ENCODE assay signal across 18 cellular contexts in genomic region chr2:45072064-45072861, GRCh38.
DNase-seq lines count a peak whose midpoint lies in the region; ATAC-seq and TF ChIP-seq lines count a peak whose summit lies in the region.
"Had no signal": no experiment of that assay in that cellular context is flagged by ENCODE, and none has a peak within 500 bp of the region (broad histone marks: within the 10 kb centered on the region; RNA-seq: fewer than 3 reads in every experiment).

No MANE protein-coding gene starts in this region.

- DNase-seq in DMS53 (lab: John Stamatoyannopoulos, UW) (peak; percentile 63), DMS53 treated with DMSO at 0.1 percent for 48 hours (lab: John Stamatoyannopoulos, UW; ENCODE audit: unreplicated experiment) (peak; percentile 37), OCI-LY7 (ENCODE audit: low spot score) (no peak), neuronal stem cell (ENCODE audit: low spot score) (no peak), COR-L47 (lab: John Stamatoyannopoulos, UW) (no peak)
- DNase-seq in effector memory CD8-positive, alpha-beta T cell, result no peak
- DNase-seq in activated CD4-positive, alpha-beta memory T cell treated with anti-CD3 and anti-CD28 coated beads, Interleukin-2, amount 10 ng/mL, durations not matched to agents 7 days and 5 days, result no peak
- DNase-seq: ACHN, AML-193, GDM1, HFFc6, KG1, NCI-H1417 treated with DMSO at 0.1 percent for 48 hours, NCI-H187 treated with DMSO at 0.1 percent for 48 hours, NCI-H748 treated with DMSO at 0.1 percent for 48 hours, RPMI8226, SIG-M5 had no signal

- no peak overlapping the region for H3K14ac ChIP-seq in neuronal stem cell (ENCODE audit: low read length)

- H3K79me2 ChIP-seq in OCI-LY7 (ENCODE audit: insufficient read depth, low read depth, low read length), result no peaks in the 10 kb centered on the region

- H3K27ac Mint-ChIP-seq in effector memory CD8-positive, alpha-beta T cell, result no peak overlapping the region
- no peak overlapping the region for H3K27ac Mint-ChIP-seq in activated CD4-positive, alpha-beta memory T cell treated with anti-CD3 and anti-CD28 coated beads, Interleukin-2, amount 10 ng/mL, durations not matched to agents 7 days and 5 days
- H3K27ac Mint-ChIP-seq: HFFc6 had no signal

- H3K27ac ChIP-seq in OCI-LY7 (ENCODE audit: low read depth, low read length, poor library complexity, severe bottlenecking), result no peak overlapping the region
- no peak overlapping the region for H3K27ac ChIP-seq in neuronal stem cell (replicated peaks; ENCODE audit: low read length)
- H3K27ac ChIP-seq: C4-2B had no signal

- peak overlapping the region; percentile 40 for H2BK5ac ChIP-seq in neuronal stem cell (ENCODE audit: low read length)

- POLR2A ChIA-PET in OCI-LY7 (lab: Charles Lee), result interaction anchor here (0.8 kb wide), 1 partner anchor 43 kb away, joined by 3 read pairs; no protein-coding TSS in a partner anchor
- POLR2A ChIA-PET in activated CD4-positive, alpha-beta memory T cell treated with anti-CD3 and anti-CD28 coated beads, Interleukin-2, amount 10 ng/mL, durations not matched to agents 7 days and 5 days (lab: Charles Lee), result no interaction called here

- no peak overlapping the region for H2BK15ac ChIP-seq in neuronal stem cell (ENCODE audit: low read length)

- peak overlapping the region; percentile 4 for H2AFZ ChIP-seq in OCI-LY7 (ENCODE audit: low read length)
- H2AFZ ChIP-seq in neuronal stem cell (ENCODE audit: low read length), result no peak overlapping the region

- H3K36me3 Mint-ChIP-seq in effector memory CD8-positive, alpha-beta T cell (ENCODE audit: insufficient read depth), result no peaks in the 10 kb centered on the region
- H3K36me3 Mint-ChIP-seq in activated CD4-positive, alpha-beta memory T cell treated with anti-CD3 and anti-CD28 coated beads, Interleukin-2, amount 10 ng/mL, durations not matched to agents 7 days and 5 days (ENCODE audit: low read depth), result no peaks in the 10 kb centered on the region

- no peaks in the 10 kb centered on the region for H3K4me1 Mint-ChIP-seq in effector memory CD8-positive, alpha-beta T cell (ENCODE audit: low read depth in 2 of 2)
- H3K4me1 Mint-ChIP-seq in activated CD4-positive, alpha-beta memory T cell treated with anti-CD3 and anti-CD28 coated beads, Interleukin-2, amount 10 ng/mL, durations not matched to agents 7 days and 5 days, result no peaks in the 10 kb centered on the region

- no peaks in the 10 kb centered on the region for H4K20me1 ChIP-seq in OCI-LY7 (ENCODE audit: insufficient read depth, low read length)

- no peaks in the 10 kb centered on the region for H3K36me3 ChIP-seq in OCI-LY7 (ENCODE audit: insufficient read depth, low read length)
- no peaks in the 10 kb centered on the region for H3K36me3 ChIP-seq in neuronal stem cell (replicated peaks in 1 of 2; ENCODE audit: control insufficient read depth in 2 of 2, insufficient read depth in 2 of 2, low read length in 2 of 2)

- H3K4me1 ChIP-seq in OCI-LY7 (ENCODE audit: insufficient read depth, low read length, poor library complexity, severe bottlenecking), result no peaks in the 10 kb centered on the region
- H3K4me1 ChIP-seq in neuronal stem cell (ENCODE audit: control insufficient read depth in 2 of 2, insufficient read depth in 1 of 2, low read depth in 1 of 2, low read length in 2 of 2), result peaks cover 9 to 14% of the 10 kb centered on the region in 2 donors

- no peak overlapping the region for H3K9ac ChIP-seq in neuronal stem cell (ENCODE audit: low read depth, low read length, poor library complexity)

- no peak overlapping the region for H4K91ac ChIP-seq in neuronal stem cell (ENCODE audit: low read depth, low read length, poor library complexity)

- peak overlapping the region; percentile 77 for H2AK5ac ChIP-seq in neuronal stem cell (ENCODE audit: low read depth, low read length)

- peaks cover 39 to 85% of the 10 kb centered on the region in 2 donors for H3K27me3 Mint-ChIP-seq in effector memory CD8-positive, alpha-beta T cell
- H3K27me3 Mint-ChIP-seq in activated CD4-positive, alpha-beta memory T cell treated with anti-CD3 and anti-CD28 coated beads, Interleukin-2, amount 10 ng/mL, durations not matched to agents 7 days and 5 days, result peaks cover 21% of the 10 kb centered on the region

- peak overlapping the region; percentile 31 for H3K4ac ChIP-seq in neuronal stem cell (ENCODE audit: low read length)

- no peak overlapping the region for H3K4me3 Mint-ChIP-seq in effector memory CD8-positive, alpha-beta T cell
- no peak overlapping the region for H3K4me3 Mint-ChIP-seq in activated CD4-positive, alpha-beta memory T cell treated with anti-CD3 and anti-CD28 coated beads, Interleukin-2, amount 10 ng/mL, durations not matched to agents 7 days and 5 days
- H3K4me3 Mint-ChIP-seq: HFFc6 had no signal

- intact Hi-C loops in OCI-LY7 (cut with micrococcal nuclease; ENCODE audit: unreplicated experiment), result no loop called here

- H3K9me2 ChIP-seq in OCI-LY7 (ENCODE audit: insufficient read depth, low read length), result no peaks in the 10 kb centered on the region

- no TSS peak for BruUV-seq in OCI-LY7 (replicated peaks; lab: Mats Ljungman, UMichigan)

- H4K8ac ChIP-seq in neuronal stem cell (ENCODE audit: low read depth, low read length), result peak overlapping the region; percentile 85

- H2BK120ac ChIP-seq in neuronal stem cell (ENCODE audit: low read depth, low read length), result no peak overlapping the region

- no peaks in the 10 kb centered on the region for H3K9me3 Mint-ChIP-seq in effector memory CD8-positive, alpha-beta T cell
- no peaks in the 10 kb centered on the region for H3K9me3 Mint-ChIP-seq in activated CD4-positive, alpha-beta memory T cell treated with anti-CD3 and anti-CD28 coated beads, Interleukin-2, amount 10 ng/mL, durations not matched to agents 7 days and 5 days
- H3K9me3 Mint-ChIP-seq: HFFc6 had no signal

- H3K4me3 ChIP-seq in OCI-LY7 (ENCODE audit: low read depth, low read length, poor library complexity, severe bottlenecking) (no peak overlapping the region), neuronal stem cell (ENCODE audit: low read length in 2 of 2) (no peak overlapping the region)

- no CpG with 5 or more reads among the region's 9 CpGs for WGBS in neuronal stem cell (ENCODE audit: extremely low coverage in 2 of 2, insufficient read length in 2 of 2, insufficient replicate concordance in 1 of 2), 2 donors

- no peak overlapping the region for H2BK12ac ChIP-seq in neuronal stem cell (ENCODE audit: low read length)

- CTCF ChIA-PET in OCI-LY7 (lab: Charles Lee; ENCODE audit: unreplicated experiment), result no interaction called here
- CTCF ChIA-PET in activated CD4-positive, alpha-beta memory T cell treated with anti-CD3 and anti-CD28 coated beads, Interleukin-2, amount 10 ng/mL, durations not matched to agents 7 days and 5 days (lab: Charles Lee), result no interaction called here

- H3K27me3 ChIP-seq in neuronal stem cell (ENCODE audit: control insufficient read depth in 3 of 3, insufficient read depth in 3 of 3, low read depth in 1 of 3, low read length in 3 of 3), result peaks cover 0 to 3% (median 0%) of the 10 kb centered on the region in 3 experiments

- ATAC-seq in effector memory CD8-positive, alpha-beta T cell (replicated peaks), result no peak

- H3K79me1 ChIP-seq in neuronal stem cell (ENCODE audit: low read depth, low read length), result no peaks in the 10 kb centered on the region

- no peaks in the 10 kb centered on the region for H3K9me3 ChIP-seq in OCI-LY7 (ENCODE audit: low read length)
- no peaks in the 10 kb centered on the region for H3K9me3 ChIP-seq in neuronal stem cell (replicated peaks in 1 of 2; ENCODE audit: control insufficient read depth in 2 of 2, insufficient read depth in 1 of 2, low read depth in 1 of 2, low read length in 2 of 2)

- TF ChIP-seq CTCF in OCI-LY7 (conservative IDR thresholded peaks at IDR 0.05; ENCODE audit: low read length), result no peak

- H3K4me2 ChIP-seq in OCI-LY7 (ENCODE audit: low read length) (no peak overlapping the region), neuronal stem cell (ENCODE audit: insufficient read depth, low read length, poor library complexity, severe bottlenecking) (no peak overlapping the region)

- H3K23ac ChIP-seq in neuronal stem cell (ENCODE audit: low read depth, low read length, poor library complexity), result no peak overlapping the region

- H3K18ac ChIP-seq in neuronal stem cell (ENCODE audit: low read length), result peak overlapping the region; percentile 78

Comparison
In these comparisons a context has a peak if more than half of its experiments do, and no peak if none do; other contexts are left out.
1. DNase-seq: peak in DMS53 (single experiment) and DMS53 treated with DMSO at 0.1 percent for 48 hours (single experiment); none in OCI-LY7 (single experiment), neuronal stem cell (single experiment), effector memory CD8-positive, alpha-beta T cell (0 of 3), COR-L47 (single experiment) and activated CD4-positive, alpha-beta memory T cell treated with anti-CD3 and anti-CD28 coated beads, Interleukin-2, amount 10 ng/mL, durations not matched to agents 7 days and 5 days (single experiment).